23 cellular contexts compared by ENCODE assay signal in the genomic region with DNA sequence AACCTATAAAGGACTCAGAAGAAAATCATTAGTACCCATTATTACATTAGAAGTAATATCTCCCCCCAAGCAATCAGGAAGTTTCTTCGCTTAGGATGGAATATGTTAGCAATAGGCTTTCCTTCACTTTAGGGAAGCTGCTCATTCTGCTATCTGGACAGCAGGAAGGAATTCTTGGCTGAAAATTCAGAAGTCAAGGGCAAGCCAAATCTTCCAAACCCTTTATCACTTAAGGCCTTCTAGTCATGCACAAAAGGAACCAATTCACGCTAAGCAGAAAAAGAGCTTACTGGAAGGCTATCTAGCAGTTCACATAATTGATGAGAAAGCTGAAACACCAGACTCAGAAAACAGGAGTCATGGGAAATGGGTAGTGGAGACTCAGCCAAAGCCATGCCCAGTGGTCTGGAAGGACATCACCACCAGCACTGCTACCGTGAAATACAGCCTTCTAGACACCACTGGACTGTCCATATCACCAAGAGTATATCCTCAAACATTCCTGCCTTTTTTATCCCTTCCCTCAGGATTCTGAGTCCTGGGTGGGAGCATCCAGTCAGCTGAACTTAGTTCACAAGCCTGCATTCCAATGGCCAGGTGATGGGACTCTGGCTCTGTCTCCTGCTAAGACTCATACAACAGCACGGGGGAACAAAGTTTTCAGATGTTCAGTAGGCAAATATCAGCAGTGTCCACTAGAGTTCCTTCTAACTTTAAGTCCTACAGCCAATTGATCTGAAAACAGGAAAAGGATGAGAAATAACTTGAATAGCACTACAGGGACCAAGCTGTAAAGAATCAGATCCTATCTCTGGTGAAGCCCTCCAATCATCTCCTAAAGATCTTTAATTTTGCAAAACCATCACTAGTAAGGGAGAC. TPM values are rescaled to one million over a fixed set of nuclear protein-coding genes. Genes with fewer than 3 reads are reported as not detected.
A peak's percentile ranks its signal among the peaks of the same experiment; 100 is the strongest.
DNase-seq lines count a peak whose midpoint lies in the region; ATAC-seq and TF ChIP-seq lines count a peak whose summit lies in the region.
"Had no signal": no experiment of that assay in that cellular context is flagged by ENCODE, and none has a peak within 500 bp of the region (broad histone marks: within the 10 kb centered on the region; RNA-seq: fewer than 3 reads in every experiment).

No MANE protein-coding gene starts in this region.

- 0 out of 2 replicates have a peak, but pooled peaks have one; percentile 31 for TF ChIP-seq RAD21 in HCT116 (IDR thresholded peaks at IDR 0.05; ENCODE audit: low read depth)

- H3K4me1 ChIP-seq in HCT116 (ENCODE audit: control insufficient read depth in 1 of 2, insufficient read depth in 2 of 2, low read length in 2 of 2) (peaks cover 17 to 40% of the 10 kb centered on the region in 2 experiments), adrenal gland (replicated peaks in 1 of 2) (peaks cover 0 to 21% of the 10 kb centered on the region in 2 donors)

- H2AFZ ChIP-seq in HCT116 (ENCODE audit: low read depth, low read length, poor library complexity, severe bottlenecking) = no peak overlapping the region

- DNase-seq in AG04450 (ENCODE audit: low read depth, low spot score) (no peak), HCT116 (ENCODE audit: low read depth, low spot score) (no peak), adrenal gland (peak in 1 of 7 donors; percentile 43), fibroblast of villous mesenchyme (ENCODE audit: low read depth) (no peak), MCF 10A (ENCODE audit: unreplicated experiment) (no peak), T-helper 2 cell (no peak)
- DNase-seq: ACHN; activated naive CD8-positive, alpha-beta T cell treated with anti-CD3 and anti-CD28 coated beads, Interleukin-2, amount 10 ng/mL, durations not matched to agents 7 days and 5 days; CD4-positive, CD25-positive, alpha-beta regulatory T cell; GDM1; Karpas-422; kidney; mesendoderm; NCI-H2081 treated with DMSO at 0.1 percent for 48 hours; NCI-H510A; posterior cingulate gyrus; stimulated activated naive CD4-positive, alpha-beta T cell treated with Interleukin-2 at 50 U/mL for 16 hours; thyroid gland had no signal

- H3K9me3 ChIP-seq in AG04450 (ENCODE audit: control insufficient read depth, insufficient read depth, low read length) (no peaks in the 10 kb centered on the region), HCT116 (ENCODE audit: control insufficient read depth in 1 of 2, insufficient read depth in 1 of 2, low read depth in 1 of 2, low read length in 2 of 2) (no peaks in the 10 kb centered on the region), adrenal gland (replicated peaks in 1 of 3) (no peaks in the 10 kb centered on the region)
- H3K9me3 ChIP-seq: thyroid gland had no signal

- H3K4me2 ChIP-seq in HCT116 (ENCODE audit: low read length) = no peak overlapping the region

- H3K27ac ChIP-seq in AG04450 (ENCODE audit: low read depth, low read length) (no peak overlapping the region), HCT116 (ENCODE audit: low read depth, low read length) (no peak overlapping the region), adrenal gland (peak overlapping the region in 3 of 5 donors; percentile 9 to 47 (median 10))
- H3K27ac ChIP-seq: thyroid gland had no signal

- no peaks in the 10 kb centered on the region for H3K27me3 Mint-ChIP-seq in MCF 10A (ENCODE audit: insufficient read depth, unreplicated experiment)
- H3K27me3 Mint-ChIP-seq: activated naive CD8-positive, alpha-beta T cell treated with anti-CD3 and anti-CD28 coated beads, Interleukin-2, amount 10 ng/mL, durations not matched to agents 7 days and 5 days; CD4-positive, CD25-positive, alpha-beta regulatory T cell; dendritic cell treated with granulocyte-macrophage colony-stimulating factor and Interleukin-4, amounts not matched to agents 40 ng/mL and 50 ng/mL, for 4 days; natural killer cell treated with Interleukin-12 subunit alpha and Interleukin-12 subunit beta and Interleukin-15 and Interleukin-18, amount 100 ng/mL, for 72 hours had no signal

- H3K4me3 ChIP-seq in AG04450 (ENCODE audit: low read depth, low read length) (no peak overlapping the region), HCT116 (replicated peaks in 1 of 2; ENCODE audit: low read depth in 1 of 2, low read length in 2 of 2) (no peak overlapping the region), adrenal gland (no peak overlapping the region), fibroblast of villous mesenchyme (ENCODE audit: low read depth, low read length) (no peak overlapping the region)
- H3K4me3 ChIP-seq: thyroid gland had no signal

- TF ChIP-seq POLR2A in HCT116 (IDR thresholded peaks at IDR 0.05; ENCODE audit: borderline replicate concordance, extremely low read depth, insufficient read depth, insufficient read length) (no peak), adrenal gland (IDR thresholded peaks at IDR 0.05) (no peak)

- H3K9ac ChIP-seq in HCT116 (ENCODE audit: low read length) = no peak overlapping the region

- RAD21 ChIA-PET in HCT116 (lab: Charles Lee; ENCODE audit: low non-redundant PET in 1 of 2, low total read pairs in 2 of 2, uncharacterized antibody in 2 of 2, unreplicated experiment in 2 of 2) = no interaction called here

- POLR2A ChIA-PET in AG04450 (lab: Yijun Ruan, JAX) (interaction anchor here (1.8 kb wide), 1 partner anchor 14 kb away, joined by 6 read pairs; the partner anchor contains the start of gene ADAM17), HCT116 (lab: Charles Lee) (interaction anchor here (1.4 to 1.6 kb wide), 2 partner anchors 11 to 15 kb away, joined by 3 to 6 read pairs; partner anchors contain the start of gene ADAM17), MCF 10A (lab: Yijun Ruan, JAX) (interaction anchor here (0.5 to 2.9 kb wide), 6 partner anchors 14 to 160 kb away, joined by 3 to 21 read pairs (median 4); partner anchors contain the start of genes ADAM17 and YWHAQ)

- H3K27me3 ChIP-seq in AG04450 (ENCODE audit: control insufficient read depth, insufficient read depth, low read length) (no peaks in the 10 kb centered on the region), HCT116 (ENCODE audit: insufficient read depth, low read length) (no peaks in the 10 kb centered on the region), adrenal gland (no peaks in the 10 kb centered on the region)
- H3K27me3 ChIP-seq: thyroid gland had no signal

- TF ChIP-seq CTCF in AG04450 (IDR thresholded peaks at IDR 0.05; ENCODE audit: low read depth, low read length) (peak; percentile 26), HCT116 (IDR thresholded peaks at IDR 0.05 in 2 of 3, conservative IDR thresholded peaks at IDR 0.05 in 1 of 3; ENCODE audit: borderline replicate concordance in 1 of 3, insufficient read depth in 1 of 3, low read depth in 2 of 3, low read length in 2 of 3) (no peak), adrenal gland (IDR thresholded peaks at IDR 0.05) (no peak), fibroblast of villous mesenchyme (IDR thresholded peaks at IDR 0.05; ENCODE audit: insufficient read depth, low read depth, low read length) (peak; percentile 29), MCF 10A (IDR thresholded peaks at IDR 0.05; ENCODE audit: unreplicated experiment) (no peak)

- H4K20me1 ChIP-seq in HCT116 (ENCODE audit: insufficient read depth) = no peaks in the 10 kb centered on the region

- H3K36me3 Mint-ChIP-seq in MCF 10A (ENCODE audit: insufficient read depth, unreplicated experiment) = peaks cover 13% of the 10 kb centered on the region
- H3K36me3 Mint-ChIP-seq: activated naive CD8-positive, alpha-beta T cell treated with anti-CD3 and anti-CD28 coated beads, Interleukin-2, amount 10 ng/mL, durations not matched to agents 7 days and 5 days; CD4-positive, CD25-positive, alpha-beta regulatory T cell; natural killer cell treated with Interleukin-12 subunit alpha and Interleukin-12 subunit beta and Interleukin-15 and Interleukin-18, amount 100 ng/mL, for 72 hours had no signal

- H3K36me3 ChIP-seq in HCT116 (ENCODE audit: control insufficient read depth in 1 of 2, insufficient read depth in 2 of 2, low read length in 2 of 2) = no peaks in the 10 kb centered on the region
- no peaks in the 10 kb centered on the region for H3K36me3 ChIP-seq in adrenal gland (replicated peaks in 1 of 2)
- H3K36me3 ChIP-seq: thyroid gland had no signal

- H3K27ac Mint-ChIP-seq in MCF 10A (ENCODE audit: low read depth, unreplicated experiment) = no peak overlapping the region
- H3K27ac Mint-ChIP-seq: activated naive CD8-positive, alpha-beta T cell treated with anti-CD3 and anti-CD28 coated beads, Interleukin-2, amount 10 ng/mL, durations not matched to agents 7 days and 5 days; activated T-helper 1 cell treated with anti-CD3 and anti-CD28 coated beads, Interleukin-12 subunit alpha, Interleukin-12 subunit beta, Interleukin-2, Interleukin-4 antibody, amounts not matched to agents 30 ng/mL and 10 ng/mL and 1 ng/mL, durations not matched to agents 14 hours and 24 hours and 36 hours; CD4-positive, CD25-positive, alpha-beta regulatory T cell; dendritic cell treated with granulocyte-macrophage colony-stimulating factor and Interleukin-4, amounts not matched to agents 40 ng/mL and 50 ng/mL, for 4 days; natural killer cell treated with Interleukin-12 subunit alpha and Interleukin-12 subunit beta and Interleukin-15 and Interleukin-18, amount 100 ng/mL, for 72 hours had no signal

- H3K4me1 Mint-ChIP-seq in MCF 10A (ENCODE audit: insufficient read depth, unreplicated experiment) = peaks cover 12% of the 10 kb centered on the region

- CTCF ChIA-PET in AG04450 (lab: Charles Lee) (interaction anchor here (0.7 to 1.8 kb wide), 2 partner anchors 15 to 21 kb away, joined by 4 to 6 read pairs; partner anchors contain the start of gene ADAM17), HCT116 (lab: Charles Lee) (interaction anchor here (1.2 kb wide), 1 partner anchor 11 kb away, joined by 3 read pairs; no protein-coding TSS in a partner anchor), MCF 10A (lab: Yijun Ruan, JAX) (interaction anchor here (0.6 to 2.2 kb wide), 6 partner anchors 9 to 200 kb away, joined by 3 to 7 read pairs (median 4); no protein-coding TSS in a partner anchor)

- BruUV-seq in HCT116 (replicated peaks; lab: Mats Ljungman, UMichigan) (no TSS peak), MCF 10A (replicated peaks; lab: Mats Ljungman, UMichigan) (no TSS peak)

- ATAC-seq in HCT116 (no peak), HG03469 (IDR thresholded peaks at IDR 0.05; ENCODE audit: unreplicated experiment) (no peak), GM18858 (IDR thresholded peaks at IDR 0.05; ENCODE audit: unreplicated experiment) (no peak)
- ATAC-seq: natural killer cell treated with Interleukin-12 subunit alpha and Interleukin-12 subunit beta and Interleukin-15 and Interleukin-18, amount 100 ng/mL, for 72 hours had no signal

- no peaks in the 10 kb centered on the region for H3K9me2 ChIP-seq in HCT116 (ENCODE audit: insufficient read depth)

- H3K79me2 ChIP-seq in HCT116 (ENCODE audit: insufficient read depth, low read length) = no peaks in the 10 kb centered on the region

- intact Hi-C loops in HCT116 (cut with micrococcal nuclease) (no loop called here), adrenal gland (cut with DNase I) (loop anchor here in 1 of 2 donors (10.0 kb wide), 1 partner anchor 54 kb away; no protein-coding TSS in a partner anchor), MCF 10A (cut with micrococcal nuclease) (no loop called here)

- H3K9me3 Mint-ChIP-seq in MCF 10A (ENCODE audit: unreplicated experiment) = no peaks in the 10 kb centered on the region
- H3K9me3 Mint-ChIP-seq: activated naive CD8-positive, alpha-beta T cell treated with anti-CD3 and anti-CD28 coated beads, Interleukin-2, amount 10 ng/mL, durations not matched to agents 7 days and 5 days; activated T-helper 1 cell treated with anti-CD3 and anti-CD28 coated beads, Interleukin-12 subunit alpha, Interleukin-12 subunit beta, Interleukin-2, Interleukin-4 antibody, amounts not matched to agents 30 ng/mL and 10 ng/mL and 1 ng/mL, durations not matched to agents 14 hours and 24 hours and 36 hours; CD4-positive, CD25-positive, alpha-beta regulatory T cell; dendritic cell treated with granulocyte-macrophage colony-stimulating factor and Interleukin-4, amounts not matched to agents 40 ng/mL and 50 ng/mL, for 4 days; natural killer cell treated with Interleukin-12 subunit alpha and Interleukin-12 subunit beta and Interleukin-15 and Interleukin-18, amount 100 ng/mL, for 72 hours had no signal

- 56 to 61% (median 57%) methylated on average over 4 of the region's 4 CpGs for WGBS in adrenal gland, 4 donors

- H3K4me3 Mint-ChIP-seq in MCF 10A (ENCODE audit: unreplicated experiment) = no peak overlapping the region
- H3K4me3 Mint-ChIP-seq: activated naive CD8-positive, alpha-beta T cell treated with anti-CD3 and anti-CD28 coated beads, Interleukin-2, amount 10 ng/mL, durations not matched to agents 7 days and 5 days; activated T-helper 1 cell treated with anti-CD3 and anti-CD28 coated beads, Interleukin-12 subunit alpha, Interleukin-12 subunit beta, Interleukin-2, Interleukin-4 antibody, amounts not matched to agents 30 ng/mL and 10 ng/mL and 1 ng/mL, durations not matched to agents 14 hours and 24 hours and 36 hours; CD4-positive, CD25-positive, alpha-beta regulatory T cell; dendritic cell treated with granulocyte-macrophage colony-stimulating factor and Interleukin-4, amounts not matched to agents 40 ng/mL and 50 ng/mL, for 4 days; natural killer cell treated with Interleukin-12 subunit alpha and Interleukin-12 subunit beta and Interleukin-15 and Interleukin-18, amount 100 ng/mL, for 72 hours had no signal

RNA-seq across cellular contexts. Expression of gene ADAM17, which starts 14.8 kb away (rescaled TPM):
- polyA plus RNA-seq in AG04450 (2011; rRNA removed) (12.6 and 14.0 TPM in 2 replicates), adrenal gland (10 to 100 TPM; 10.6 to 15.0 (median 12.3) TPM)
- polyA minus RNA-seq in AG04450 (2011; rRNA and poly(A)+ RNA removed) = 15.4 and 22.2 TPM in 2 replicates
- total RNA-seq in HCT116 (2021; ENCODE audit: unreplicated experiment) (39.2 TPM), adrenal gland (10 to 100 TPM; 14.5 to 30.0 (median 22.3) TPM), fibroblast of villous mesenchyme (40.9 and 59.2 TPM in 2 replicates), MCF 10A (2022) (44.3 and 47.3 TPM in 2 replicates)
- polyA plus RNA-seq in HCT116 (2012) = 27.1 and 37.8 TPM in 2 replicates

Comparison
In these comparisons a context has a peak if more than half of its experiments do, and no peak if none do; other contexts are left out.
1. H3K27ac ChIP-seq: peak in adrenal gland (3 of 5); none in AG04450 (single experiment) and HCT116 (single experiment).
2. CTCF ChIP-seq: peak in AG04450 (single experiment) and fibroblast of villous mesenchyme (single experiment); none in HCT116 (0 of 3), adrenal gland (0 of 6) and MCF 10A (single experiment).